9 cellular contexts compared by ENCODE assay signal in the genomic region with DNA sequence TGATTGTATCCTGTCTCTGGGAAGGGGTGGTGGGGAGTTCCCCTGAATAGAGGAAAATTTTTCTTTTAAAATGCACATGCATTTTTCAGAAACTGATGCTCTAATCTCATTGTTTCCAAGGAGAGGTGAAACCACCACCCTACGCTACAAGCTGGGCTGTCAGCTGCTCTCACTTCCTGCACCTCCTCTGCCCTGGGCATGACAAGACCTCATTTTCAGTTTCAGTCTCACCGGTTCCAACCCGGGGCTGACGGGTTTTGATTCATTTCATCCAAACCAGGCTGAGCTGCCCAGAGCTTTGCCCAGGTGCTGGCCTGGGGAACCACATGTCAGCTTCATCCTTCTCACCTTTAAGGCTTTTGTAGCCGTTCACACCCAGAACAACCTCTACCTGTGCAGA.
DNase-seq lines count a peak whose midpoint lies in the region; ATAC-seq, FAIRE-seq and TF ChIP-seq lines count a peak whose summit lies in the region.
"Had no signal": no experiment of that assay in that cellular context is flagged by ENCODE, and none has a peak within 500 bp of the region (broad histone marks: within the 10 kb centered on the region; RNA-seq: fewer than 3 reads in every experiment).

No MANE protein-coding gene starts in this region.

- no peak for TF ChIP-seq POLR2A in upper lobe of left lung (IDR thresholded peaks at IDR 0.05)

- peak; percentile 17 for FAIRE-seq in urothelium cell line (lab: Jason Lieb, UNC)

- peak in 4 of 10 experiments; percentile 3 to 5 (median 4) for DNase-seq in CD4-positive, alpha-beta T cell
- no peak for DNase-seq in central memory CD8-positive, alpha-beta T cell (ENCODE audit: low spot score in 2 of 2)
- DNase-seq in urothelium cell line (ENCODE audit: low spot score) (no peak), SHP77 treated with DMSO at 0.1 percent for 48 hours (lab: John Stamatoyannopoulos, UW) (no peak), posterior vena cava (ENCODE audit: low spot score) (no peak), upper lobe of left lung (no peak)

- no peaks in the 10 kb centered on the region for H3K36me3 Mint-ChIP-seq in CD4-positive, alpha-beta T cell (ENCODE audit: low read depth)
- H3K36me3 Mint-ChIP-seq in IgD-negative memory B cell, result no peaks in the 10 kb centered on the region
- no peaks in the 10 kb centered on the region for H3K36me3 Mint-ChIP-seq in central memory CD8-positive, alpha-beta T cell (ENCODE audit: insufficient read depth)

- no peaks in the 10 kb centered on the region for H3K4me1 ChIP-seq in upper lobe of left lung

- H3K4me3 Mint-ChIP-seq in CD4-positive, alpha-beta T cell, result peak overlapping the region; percentile 69
- H3K4me3 Mint-ChIP-seq in IgD-negative memory B cell, result peak overlapping the region in 3 of 4 donors; percentile 83 to 95 (median 95)
- H3K4me3 Mint-ChIP-seq in central memory CD8-positive, alpha-beta T cell, result peak overlapping the region; percentile 65

- H3K27me3 Mint-ChIP-seq in CD4-positive, alpha-beta T cell, result peaks cover 40% of the 10 kb centered on the region
- H3K27me3 Mint-ChIP-seq in IgD-negative memory B cell, result peaks cover 13% of the 10 kb centered on the region
- peaks cover 43% of the 10 kb centered on the region for H3K27me3 Mint-ChIP-seq in central memory CD8-positive, alpha-beta T cell

- CTCF ChIA-PET in CD4-positive, alpha-beta T cell (lab: Charles Lee), result no interaction called here

- no peak for TF ChIP-seq EP300 in upper lobe of left lung (IDR thresholded peaks at IDR 0.05)

- no peak for TF ChIP-seq CTCF in CD4-positive, alpha-beta T cell (IDR thresholded peaks at IDR 0.05)
- no peak for TF ChIP-seq CTCF in upper lobe of left lung (IDR thresholded peaks at IDR 0.05)

- 34 to 40% methylated on average over 5 of the region's 5 CpGs for WGBS in upper lobe of left lung, 2 donors

- POLR2A ChIA-PET in CD4-positive, alpha-beta T cell (lab: Charles Lee), result no interaction called here

- no peak overlapping the region for H3K27ac Mint-ChIP-seq in CD4-positive, alpha-beta T cell
- peak overlapping the region in 2 of 3 donors; percentile 74 to 87 for H3K27ac Mint-ChIP-seq in IgD-negative memory B cell
- H3K27ac Mint-ChIP-seq in central memory CD8-positive, alpha-beta T cell (ENCODE audit: low read depth), result no peak overlapping the region

- ATAC-seq in CD4-positive, alpha-beta T cell (ENCODE audit: poor library complexity), result peak; percentile 44
- ATAC-seq in GM19452 (IDR thresholded peaks at IDR 0.05; ENCODE audit: unreplicated experiment), result peak; percentile 93
- ATAC-seq in central memory CD8-positive, alpha-beta T cell (replicated peaks; ENCODE audit: extremely low read depth, poor library complexity, severe bottlenecking), result peak; percentile 54
- no peak for ATAC-seq in upper lobe of left lung (ENCODE audit: low FRiP score in 2 of 2)

- intact Hi-C loops in CD4-positive, alpha-beta T cell (cut with DNase I, micrococcal nuclease), result no loop called here
- intact Hi-C loops in posterior vena cava (cut with DNase I), result no loop called here

- H3K9me3 ChIP-seq in CD4-positive, alpha-beta T cell (ENCODE audit: control insufficient read depth, low read length), result no peaks in the 10 kb centered on the region
- H3K9me3 ChIP-seq in upper lobe of left lung, result no peaks in the 10 kb centered on the region

- no peak overlapping the region for H3K4me3 ChIP-seq in upper lobe of left lung

- H3K27me3 ChIP-seq in CD4-positive, alpha-beta T cell (ENCODE audit: control insufficient read depth, insufficient read depth, low read length), result no peaks in the 10 kb centered on the region
- no peaks in the 10 kb centered on the region for H3K27me3 ChIP-seq in upper lobe of left lung

- H3K4me1 Mint-ChIP-seq in CD4-positive, alpha-beta T cell (ENCODE audit: low read depth), result peaks cover 13% of the 10 kb centered on the region
- peaks cover 7 to 14% (median 11%) of the 10 kb centered on the region in 3 donors for H3K4me1 Mint-ChIP-seq in IgD-negative memory B cell
- no peaks in the 10 kb centered on the region for H3K4me1 Mint-ChIP-seq in central memory CD8-positive, alpha-beta T cell

- no peaks in the 10 kb centered on the region for H3K36me3 ChIP-seq in upper lobe of left lung

- H3K9me3 Mint-ChIP-seq in CD4-positive, alpha-beta T cell, result no peaks in the 10 kb centered on the region
- H3K9me3 Mint-ChIP-seq in IgD-negative memory B cell, result no peaks in the 10 kb centered on the region
- no peaks in the 10 kb centered on the region for H3K9me3 Mint-ChIP-seq in central memory CD8-positive, alpha-beta T cell

- no peak overlapping the region for H3K27ac ChIP-seq in CD4-positive, alpha-beta T cell (ENCODE audit: low read depth, low read length)
- no peak overlapping the region for H3K27ac ChIP-seq in upper lobe of left lung
- H3K27ac ChIP-seq: VCaP had no signal

Comparison
In these comparisons a context has a peak if more than half of its experiments do, and no peak if none do; other contexts are left out.
1. ATAC-seq: peak in CD4-positive, alpha-beta T cell (single experiment), GM19452 (single experiment) and central memory CD8-positive, alpha-beta T cell (single experiment); none in upper lobe of left lung (0 of 2).
2. H3K27ac Mint-ChIP-seq: peak in IgD-negative memory B cell (2 of 3); none in CD4-positive, alpha-beta T cell (single experiment) and central memory CD8-positive, alpha-beta T cell (single experiment).
3. Peak in every context shown above with its lines, with median percentiles within 50 percentile points of each other: H3K4me3 Mint-ChIP-seq.